ENCODE assay signal across 23 cellular contexts in genomic region chr18:40662898-40663437, GRCh38.
DNase-seq lines count a peak whose midpoint lies in the region; ATAC-seq, FAIRE-seq and TF ChIP-seq lines count a peak whose summit lies in the region.
"Had no signal": no experiment of that assay in that cellular context is flagged by ENCODE, and none has a peak within 500 bp of the region (broad histone marks: within the 10 kb centered on the region; RNA-seq: fewer than 3 reads in every experiment).

No MANE protein-coding gene starts in this region.

- DNase-seq in RWPE2 (ENCODE audit: low spot score) (peak; percentile 33), kidney (peak; percentile 47), posterior vena cava (ENCODE audit: low spot score) (peak; percentile 76), suprapubic skin (ENCODE audit: low spot score in 2 of 2) (peak; percentile 21 to 73), NCI-H524 treated with DMSO at 0.1 percent for 48 hours (lab: John Stamatoyannopoulos, UW) (no peak), G401 (ENCODE audit: low spot score) (no peak), NCI-H1694 treated with DMSO at 0.1 percent for 48 hours (lab: John Stamatoyannopoulos, UW) (no peak)
- DNase-seq: AML-193; Caco-2; Calu3; CD4-positive, alpha-beta T cell; CD8-positive, alpha-beta T cell; DMS79 treated with DMSO at 0.1 percent for 48 hours; GF-D8 had no signal

- no peak for FAIRE-seq in kidney (lab: Jason Lieb, UNC)
- FAIRE-seq: A549, D721Med, G401.6, GM12891, GM19239 had no signal

- TF ChIP-seq CTCF in RWPE2 (IDR thresholded peaks at IDR 0.05; ENCODE audit: poor library complexity, severe bottlenecking) (no peak), kidney (IDR thresholded peaks at IDR 0.05; ENCODE audit: borderline replicate concordance, extremely low read depth, insufficient read depth) (no peak), suprapubic skin (IDR thresholded peaks at IDR 0.05) (no peak)

- intact Hi-C loops in kidney (cut with DNase I), result no loop called here
- intact Hi-C loops in posterior vena cava (cut with DNase I), result no loop called here

- H3K27me3 ChIP-seq in RWPE2 (ENCODE audit: insufficient read depth, poor library complexity, severe bottlenecking) (no peaks in the 10 kb centered on the region), suprapubic skin (no peaks in the 10 kb centered on the region)
- H3K27me3 ChIP-seq: BLaER1 treated with 17β-estradiol and CSF1 and Interleukin-3, amounts not matched to agents 10 nM and 100 nM had no signal

- ATAC-seq in RWPE2 (ENCODE audit: low read depth) (no peak), HG03354 (IDR thresholded peaks at IDR 0.05; ENCODE audit: poor library complexity, severe bottlenecking, unreplicated experiment) (no peak)
- ATAC-seq: A549; CD8-positive, alpha-beta T cell had no signal

- H3K4me1 ChIP-seq in RWPE2 (ENCODE audit: insufficient read depth, poor library complexity, severe bottlenecking) (no peaks in the 10 kb centered on the region), kidney (ENCODE audit: control insufficient read depth in 1 of 2, insufficient read depth in 1 of 2, low read depth in 1 of 2, low read length in 2 of 2) (no peaks in the 10 kb centered on the region), suprapubic skin (no peaks in the 10 kb centered on the region)
- H3K4me1 ChIP-seq: A549; BLaER1 treated with 17β-estradiol and CSF1 and Interleukin-3, amounts not matched to agents 10 nM and 100 nM; Caco-2 had no signal

- no peak for TF ChIP-seq EP300 in suprapubic skin (IDR thresholded peaks at IDR 0.05)

- no peak overlapping the region for H3K4me3 ChIP-seq in RWPE2 (ENCODE audit: severe bottlenecking)
- no peak overlapping the region for H3K4me3 ChIP-seq in kidney (ENCODE audit: low read length in 2 of 2)
- H3K4me3 ChIP-seq in suprapubic skin, result no peak overlapping the region
- H3K4me3 ChIP-seq: A549; BLaER1 treated with 17β-estradiol and CSF1 and Interleukin-3, amounts not matched to agents 10 nM and 100 nM had no signal

- H3K9me3 ChIP-seq in RWPE2 (ENCODE audit: severe bottlenecking), result no peaks in the 10 kb centered on the region
- no peaks in the 10 kb centered on the region for H3K9me3 ChIP-seq in kidney (ENCODE audit: control insufficient read depth in 1 of 2, low read length in 2 of 2)
- H3K9me3 ChIP-seq in suprapubic skin, result no peaks in the 10 kb centered on the region
- H3K9me3 ChIP-seq: A549; BLaER1 treated with 17β-estradiol and CSF1 and Interleukin-3, amounts not matched to agents 10 nM and 100 nM; Caco-2 had no signal

- no peak overlapping the region for H3K9ac ChIP-seq in kidney (ENCODE audit: low read length in 2 of 2)
- H3K9ac ChIP-seq: BLaER1 treated with 17β-estradiol and CSF1 and Interleukin-3, amounts not matched to agents 10 nM and 100 nM had no signal

- WGBS in suprapubic skin, result 86% methylated on average over 15 of the region's 16 CpGs

- no peak overlapping the region for H3K27ac ChIP-seq in RWPE2 (ENCODE audit: poor library complexity, severe bottlenecking)
- H3K27ac ChIP-seq in kidney (ENCODE audit: low read depth in 2 of 2, low read length in 2 of 2), result no peak overlapping the region
- no peak overlapping the region for H3K27ac ChIP-seq in suprapubic skin
- H3K27ac ChIP-seq: 22Rv1; A549; BLaER1 treated with 17β-estradiol and CSF1 and Interleukin-3, amounts not matched to agents 10 nM and 100 nM; C4-2B had no signal

- H3K36me3 ChIP-seq in RWPE2 (ENCODE audit: low read depth) (no peaks in the 10 kb centered on the region), kidney (ENCODE audit: control insufficient read depth in 1 of 2, insufficient read depth in 2 of 2, low read length in 2 of 2) (no peaks in the 10 kb centered on the region), suprapubic skin (no peaks in the 10 kb centered on the region)
- H3K36me3 ChIP-seq: BLaER1 treated with 17β-estradiol and CSF1 and Interleukin-3, amounts not matched to agents 10 nM and 100 nM had no signal

- in situ Hi-C loops in G401 (cut with HindIII; ENCODE audit: low sequenced_read_pairs), result no loop called here

- TF ChIP-seq POLR2A in suprapubic skin (IDR thresholded peaks at IDR 0.05), result no peak

Comparison
In these comparisons a context has a peak if more than half of its experiments do, and no peak if none do; other contexts are left out.
1. DNase-seq: peak in RWPE2 (single experiment), kidney (single experiment), posterior vena cava (single experiment) and suprapubic skin (2 of 2); none in NCI-H524 treated with DMSO at 0.1 percent for 48 hours (single experiment), G401 (single experiment) and NCI-H1694 treated with DMSO at 0.1 percent for 48 hours (single experiment).